Comparison of ENCODE assay signal across 32 cellular contexts in the genomic region with DNA sequence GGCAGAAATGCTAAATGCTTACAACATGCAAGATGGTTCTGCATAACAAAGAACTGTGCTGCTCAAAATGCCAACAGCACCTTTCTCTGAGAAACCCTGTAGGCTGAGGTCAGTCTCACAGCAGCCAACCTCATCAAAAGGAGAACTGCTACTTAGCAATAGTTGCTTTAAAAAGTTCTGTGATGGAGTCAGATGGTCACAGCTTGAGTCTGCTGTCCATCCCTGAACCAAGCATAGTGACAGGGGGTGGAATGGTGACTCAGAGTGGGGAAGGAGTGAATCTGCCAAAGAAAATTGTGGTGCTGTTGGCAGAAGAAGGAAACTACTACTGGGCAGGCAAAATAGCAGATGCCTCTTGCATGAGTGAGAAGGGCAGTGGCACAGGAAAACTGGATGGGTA.
DNase-seq lines count a peak whose midpoint lies in the region; ATAC-seq and TF ChIP-seq lines count a peak whose summit lies in the region.
"Had no signal": no experiment of that assay in that cellular context is flagged by ENCODE, and none has a peak within 500 bp of the region (broad histone marks: within the 10 kb centered on the region; RNA-seq: fewer than 3 reads in every experiment).

No MANE protein-coding gene starts in this region.

- ATAC-seq in GM18867 (IDR thresholded peaks at IDR 0.05; ENCODE audit: unreplicated experiment), result peak; percentile 55
- ATAC-seq in HG02885 (IDR thresholded peaks at IDR 0.05; ENCODE audit: poor library complexity, unreplicated experiment), result peak; percentile 58
- ATAC-seq in GM18858 (IDR thresholded peaks at IDR 0.05; ENCODE audit: unreplicated experiment), result no peak
- no peak for ATAC-seq in HG03378 (IDR thresholded peaks at IDR 0.05; ENCODE audit: unreplicated experiment)
- ATAC-seq: effector memory CD8-positive, alpha-beta T cell; naive thymus-derived CD8-positive, alpha-beta T cell; right cardiac atrium had no signal

- H3K4me2 ChIP-seq in OCI-LY3 (ENCODE audit: low read length), result peak overlapping the region; percentile 31
- H3K4me2 ChIP-seq: BLaER1, hepatocyte had no signal

- H3K9me3 ChIP-seq in OCI-LY3 (ENCODE audit: insufficient read depth, low read length) (no peaks in the 10 kb centered on the region), vagina (no peaks in the 10 kb centered on the region)
- H3K9me3 ChIP-seq: adrenal gland, uterus had no signal

- H3K27me3 ChIP-seq in OCI-LY3 (ENCODE audit: low read depth, low read length), result no peaks in the 10 kb centered on the region
- no peaks in the 10 kb centered on the region for H3K27me3 ChIP-seq in vagina
- H3K27me3 ChIP-seq: adrenal gland, BLaER1, breast epithelium, hepatocyte, spleen, uterus had no signal

- TF ChIP-seq CTCF in OCI-LY3 (IDR thresholded peaks at IDR 0.05; ENCODE audit: low read depth, low read length), result no peak
- TF ChIP-seq CTCF in vagina (IDR thresholded peaks at IDR 0.05), result no peak

- TF ChIP-seq POLR2A in vagina (IDR thresholded peaks at IDR 0.05), result no peak

- DNase-seq in pons (ENCODE audit: low spot score) (peak; percentile 9), vagina (ENCODE audit: extremely low spot score in 2 of 2) (no peak), AML-193 (lab: John Stamatoyannopoulos, UW) (no peak)
- DNase-seq: activated CD4-positive, alpha-beta T cell treated with anti-CD3 and anti-CD28 coated beads, Interleukin-2, amount 10 ng/mL, durations not matched to agents 7 days and 5 days; activated naive CD4-positive, alpha-beta T cell treated with Interleukin-2 at 50 U/mL for 16 hours; activated T-cell treated with anti-CD3 and anti-CD28 coated beads, Interleukin-2, amount 50 U/mL, for 48 hours; adrenal gland; DMS79 treated with DMSO at 0.1 percent for 48 hours; effector memory CD8-positive, alpha-beta T cell; foreskin fibroblast; immature natural killer cell; KG1; left ventricle myocardium inferior; naive thymus-derived CD8-positive, alpha-beta T cell; NCI-H1436 treated with DMSO at 0.1 percent for 48 hours; NCI-H524 treated with DMSO at 0.1 percent for 48 hours; right cardiac atrium; RPMI8226; spleen; stimulated activated CD4-positive, alpha-beta T cell treated with anti-CD3 and anti-CD28 coated beads, Interleukin-2, amount 100 ng/mL, for 48 hours; stimulated activated naive CD4-positive, alpha-beta T cell; T-helper 2 cell; uterus; WERI-Rb-1 had no signal

- no peaks in the 10 kb centered on the region for H3K36me3 ChIP-seq in OCI-LY3 (replicated peaks; ENCODE audit: low read depth, low read length)
- H3K36me3 ChIP-seq in vagina, result no peaks in the 10 kb centered on the region
- H3K36me3 ChIP-seq: adrenal gland, BLaER1, breast epithelium, left ventricle myocardium inferior, spleen, uterus, WERI-Rb-1 had no signal

- no peaks in the 10 kb centered on the region for H3K79me2 ChIP-seq in OCI-LY3 (ENCODE audit: low read length)
- H3K79me2 ChIP-seq: hepatocyte had no signal

- H3K4me3 ChIP-seq in OCI-LY3 (ENCODE audit: low read length), result no peak overlapping the region
- no peak overlapping the region for H3K4me3 ChIP-seq in vagina
- H3K4me3 ChIP-seq: adrenal gland, BLaER1, breast epithelium, hepatocyte, left ventricle myocardium inferior, spleen, uterus had no signal

- intact Hi-C loops in vagina (cut with DNase I), result no loop called here

- no peak overlapping the region for H2AFZ ChIP-seq in OCI-LY3 (ENCODE audit: low read depth, low read length)
- H2AFZ ChIP-seq: hepatocyte had no signal

- peak overlapping the region; percentile 14; the same call in 1 of the 2 replicates for H3K27ac ChIP-seq in OCI-LY3 (ENCODE audit: low read length)
- H3K27ac ChIP-seq in vagina, result no peak overlapping the region
- H3K27ac ChIP-seq: adrenal gland, BLaER1, breast epithelium, hepatocyte, left ventricle myocardium inferior, spleen, uterus, WERI-Rb-1 had no signal

- no peak overlapping the region for H3K9ac ChIP-seq in OCI-LY3 (ENCODE audit: low read length)
- H3K9ac ChIP-seq: BLaER1 had no signal

- peaks cover 27% of the 10 kb centered on the region for H3K4me1 ChIP-seq in OCI-LY3 (ENCODE audit: low read length)
- H3K4me1 ChIP-seq in vagina, result no peaks in the 10 kb centered on the region
- H3K4me1 ChIP-seq: adrenal gland, BLaER1, breast epithelium, spleen, uterus had no signal

- no peaks in the 10 kb centered on the region for H4K20me1 ChIP-seq in OCI-LY3 (ENCODE audit: insufficient read depth, low read length)
- H4K20me1 ChIP-seq: BLaER1 had no signal

Comparison
In these comparisons a context has a peak if more than half of its experiments do, and no peak if none do; other contexts are left out.
1. ATAC-seq: peak in GM18867 (single experiment) and HG02885 (single experiment); none in GM18858 (single experiment) and HG03378 (single experiment).